ENCODE assay signal across 1 cellular context in genomic region chr14:76420827-76421226, GRCh38.
TF ChIP-seq lines count a peak whose summit lies in the region.

No MANE protein-coding gene starts in this region.

TF ChIP-seq in HepG2, 621 proteins besides CTCF, POLR2A, EP300 and RAD21 (continued from another document):
- TF ChIP-seq PLSCR1 (CRISPR knock-in tag; IDR thresholded peaks at IDR 0.05; ENCODE audit: borderline replicate concordance): no peak
- no peak for TF ChIP-seq ZNF138 (CRISPR knock-in tag; IDR thresholded peaks at IDR 0.05; ENCODE audit: low read depth)
- no peak for TF ChIP-seq TCF7L2 (IDR thresholded peaks at IDR 0.05; ENCODE audit: low read depth, low read length)
- TF ChIP-seq ZNF598 (CRISPR knock-in tag; IDR thresholded peaks at IDR 0.05; ENCODE audit: borderline replicate concordance): no peak
- TF ChIP-seq ZFYVE20 (CRISPR knock-in tag; IDR thresholded peaks at IDR 0.05; ENCODE audit: borderline replicate concordance, low read depth): no peak
- TF ChIP-seq SPEN (CRISPR knock-in tag; IDR thresholded peaks at IDR 0.05; ENCODE audit: low read depth): no peak
- no peak for TF ChIP-seq ZNF329 (CRISPR knock-in tag; IDR thresholded peaks at IDR 0.05; ENCODE audit: low read depth)
- no peak for TF ChIP-seq HMG20B (CRISPR knock-in tag; conservative IDR thresholded peaks at IDR 0.05)
- TF ChIP-seq ZBTB1 (CRISPR knock-in tag; IDR thresholded peaks at IDR 0.05; ENCODE audit: borderline replicate concordance): no peak
- TF ChIP-seq TOPORS (CRISPR knock-in tag; IDR thresholded peaks at IDR 0.05): no peak
